In genomic region chr7:149476791-149477190, GRCh38 we compare ENCODE assay signal across 20 cellular contexts. TPM values are rescaled to one million over a fixed set of nuclear protein-coding genes. Genes with fewer than 3 reads are reported as not detected.
A peak's percentile ranks its signal among the peaks of the same experiment; 100 is the strongest.
DNase-seq lines count a peak whose midpoint lies in the region; ATAC-seq and TF ChIP-seq lines count a peak whose summit lies in the region.
"Had no signal": no experiment of that assay in that cellular context is flagged by ENCODE, and none has a peak within 500 bp of the region (broad histone marks: within the 10 kb centered on the region; RNA-seq: fewer than 3 reads in every experiment).

No MANE protein-coding gene starts in this region.

- H3K36me3 ChIP-seq in esophagus muscularis mucosa (peaks cover 49 to 83% (median 72%) of the 10 kb centered on the region in 4 donors), sigmoid colon (peaks cover 24 to 67% (median 43%) of the 10 kb centered on the region in 4 donors), MM.1S (replicated peaks; ENCODE audit: insufficient read depth, low read length) (no peaks in the 10 kb centered on the region; the same call in 1 of the 2 replicates)

- no peaks in the 10 kb centered on the region for H4K20me1 ChIP-seq in MM.1S (ENCODE audit: insufficient read depth, low read length)

- H3K27me3 Mint-ChIP-seq in natural killer cell (ENCODE audit: low read depth in 2 of 2) = no peaks in the 10 kb centered on the region
- no peaks in the 10 kb centered on the region for H3K27me3 Mint-ChIP-seq in natural killer cell treated with Interleukin-12 subunit alpha and Interleukin-12 subunit beta and Interleukin-15 and Interleukin-18, amount 100 ng/mL, for 72 hours
- no peaks in the 10 kb centered on the region for H3K27me3 Mint-ChIP-seq in activated naive CD4-positive, alpha-beta T cell treated with anti-CD3 and anti-CD28 coated beads, Interleukin-2, amount 10 ng/mL, durations not matched to agents 7 days and 5 days
- H3K27me3 Mint-ChIP-seq: CD4-positive, alpha-beta T cell had no signal

- H3K4me1 ChIP-seq in esophagus muscularis mucosa = no peaks in the 10 kb centered on the region
- no peaks in the 10 kb centered on the region for H3K4me1 ChIP-seq in sigmoid colon
- no peaks in the 10 kb centered on the region for H3K4me1 ChIP-seq in MM.1S (ENCODE audit: low read length)
- H3K4me1 ChIP-seq: A549; BLaER1 treated with 17β-estradiol and CSF1 and Interleukin-3, amounts not matched to agents 10 nM and 100 nM had no signal

- H3K4me1 Mint-ChIP-seq in natural killer cell = peaks cover 5 to 17% of the 10 kb centered on the region in 2 donors
- peaks cover 11 to 16% of the 10 kb centered on the region in 2 donors for H3K4me1 Mint-ChIP-seq in natural killer cell treated with Interleukin-12 subunit alpha and Interleukin-12 subunit beta and Interleukin-15 and Interleukin-18, amount 100 ng/mL, for 72 hours (ENCODE audit: low read depth in 2 of 2)
- H3K4me1 Mint-ChIP-seq in activated naive CD4-positive, alpha-beta T cell treated with anti-CD3 and anti-CD28 coated beads, Interleukin-2, amount 10 ng/mL, durations not matched to agents 7 days and 5 days = no peaks in the 10 kb centered on the region

- H3K27ac ChIP-seq in esophagus muscularis mucosa (replicated peaks in 1 of 4) (no peak overlapping the region), sigmoid colon (no peak overlapping the region), MM.1S (ENCODE audit: low read length) (no peak overlapping the region)
- H3K27ac ChIP-seq: A549; BLaER1 treated with 17β-estradiol and CSF1 and Interleukin-3, amounts not matched to agents 10 nM and 100 nM; PC-9; RWPE1 had no signal

- peaks cover 0 to 7% of the 10 kb centered on the region in 2 donors for H3K9me3 Mint-ChIP-seq in natural killer cell
- peaks cover 5% of the 10 kb centered on the region for H3K9me3 Mint-ChIP-seq in natural killer cell treated with Interleukin-12 subunit alpha and Interleukin-12 subunit beta and Interleukin-15 and Interleukin-18, amount 100 ng/mL, for 72 hours
- peaks cover 7% of the 10 kb centered on the region for H3K9me3 Mint-ChIP-seq in activated naive CD4-positive, alpha-beta T cell treated with anti-CD3 and anti-CD28 coated beads, Interleukin-2, amount 10 ng/mL, durations not matched to agents 7 days and 5 days
- H3K9me3 Mint-ChIP-seq: CD4-positive, alpha-beta T cell had no signal

- peak overlapping the region; percentile 48 to 79 for H3K27ac Mint-ChIP-seq in natural killer cell
- no peak overlapping the region for H3K27ac Mint-ChIP-seq in natural killer cell treated with Interleukin-12 subunit alpha and Interleukin-12 subunit beta and Interleukin-15 and Interleukin-18, amount 100 ng/mL, for 72 hours
- H3K27ac Mint-ChIP-seq in activated naive CD4-positive, alpha-beta T cell treated with anti-CD3 and anti-CD28 coated beads, Interleukin-2, amount 10 ng/mL, durations not matched to agents 7 days and 5 days = no peak overlapping the region
- H3K27ac Mint-ChIP-seq: CD4-positive, alpha-beta T cell had no signal

- no peak for TF ChIP-seq POLR2A in esophagus muscularis mucosa (IDR thresholded peaks at IDR 0.05; ENCODE audit: low read depth)
- TF ChIP-seq POLR2A in sigmoid colon (IDR thresholded peaks at IDR 0.05) = no peak

- TF ChIP-seq CTCF in natural killer cell (IDR thresholded peaks at IDR 0.05) (no peak), esophagus muscularis mucosa (IDR thresholded peaks at IDR 0.05) (no peak), sigmoid colon (IDR thresholded peaks at IDR 0.05) (no peak), MM.1S (IDR thresholded peaks at IDR 0.05; ENCODE audit: low read length) (no peak)

- no peak for ATAC-seq in natural killer cell
- ATAC-seq in natural killer cell treated with Interleukin-12 subunit alpha and Interleukin-12 subunit beta and Interleukin-15 and Interleukin-18, amount 100 ng/mL, for 72 hours = no peak
- no peak for ATAC-seq in HG02610 (IDR thresholded peaks at IDR 0.05; ENCODE audit: unreplicated experiment)
- ATAC-seq: A549 had no signal

- peaks cover 13% of the 10 kb centered on the region for H3K36me3 Mint-ChIP-seq in natural killer cell
- H3K36me3 Mint-ChIP-seq in natural killer cell treated with Interleukin-12 subunit alpha and Interleukin-12 subunit beta and Interleukin-15 and Interleukin-18, amount 100 ng/mL, for 72 hours = peaks cover 22% of the 10 kb centered on the region
- peaks cover 58% of the 10 kb centered on the region for H3K36me3 Mint-ChIP-seq in activated naive CD4-positive, alpha-beta T cell treated with anti-CD3 and anti-CD28 coated beads, Interleukin-2, amount 10 ng/mL, durations not matched to agents 7 days and 5 days

- no peak for TF ChIP-seq EP300 in esophagus muscularis mucosa (IDR thresholded peaks at IDR 0.05)
- no peak for TF ChIP-seq EP300 in sigmoid colon (IDR thresholded peaks at IDR 0.05)

- H3K79me2 ChIP-seq in MM.1S (ENCODE audit: low read length) = no peaks in the 10 kb centered on the region

- 94% methylated on average over 12 of the region's 12 CpGs for WGBS in esophagus muscularis mucosa
- 96 to 97% methylated on average over 12 of the region's 12 CpGs for WGBS in sigmoid colon, 2 donors

- intact Hi-C loops in natural killer cell (cut with micrococcal nuclease) (no loop called here), esophagus muscularis mucosa (cut with DNase I) (no loop called here), sigmoid colon (cut with DNase I) (no loop called here)

- H3K4me3 ChIP-seq in esophagus muscularis mucosa = no peak overlapping the region
- no peak overlapping the region for H3K4me3 ChIP-seq in sigmoid colon
- H3K4me3 ChIP-seq in MM.1S (ENCODE audit: low read length) = no peak overlapping the region
- H3K4me3 ChIP-seq: A549; BLaER1 treated with 17β-estradiol and CSF1 and Interleukin-3, amounts not matched to agents 10 nM and 100 nM; PC-9 had no signal

- no peak overlapping the region for H3K4me2 ChIP-seq in MM.1S (ENCODE audit: low read depth, low read length)
- H3K4me2 ChIP-seq: A549; BLaER1 treated with 17β-estradiol and CSF1 and Interleukin-3, amounts not matched to agents 10 nM and 100 nM; PC-9 had no signal

- CTCF ChIA-PET in activated naive CD4-positive, alpha-beta T cell treated with anti-CD3 and anti-CD28 coated beads, Interleukin-2, amount 10 ng/mL, durations not matched to agents 7 days and 5 days (lab: Charles Lee) = no interaction called here

- no peak overlapping the region for H3K4me3 Mint-ChIP-seq in natural killer cell
- H3K4me3 Mint-ChIP-seq in natural killer cell treated with Interleukin-12 subunit alpha and Interleukin-12 subunit beta and Interleukin-15 and Interleukin-18, amount 100 ng/mL, for 72 hours = no peak overlapping the region
- H3K4me3 Mint-ChIP-seq in activated naive CD4-positive, alpha-beta T cell treated with anti-CD3 and anti-CD28 coated beads, Interleukin-2, amount 10 ng/mL, durations not matched to agents 7 days and 5 days = no peak overlapping the region
- H3K4me3 Mint-ChIP-seq: CD4-positive, alpha-beta T cell had no signal

- H3F3A ChIP-seq in MM.1S (ENCODE audit: insufficient read depth, low read length) = no peaks in the 10 kb centered on the region

- no peaks in the 10 kb centered on the region for H3K9me2 ChIP-seq in MM.1S (replicated peaks; ENCODE audit: insufficient read depth, low read length)

- H3K27me3 ChIP-seq in esophagus muscularis mucosa (no peaks in the 10 kb centered on the region), sigmoid colon (no peaks in the 10 kb centered on the region), MM.1S (replicated peaks; ENCODE audit: insufficient read depth, low read length) (no peaks in the 10 kb centered on the region)
- H3K27me3 ChIP-seq: BLaER1 treated with 17β-estradiol and CSF1 and Interleukin-3, amounts not matched to agents 10 nM and 100 nM had no signal

- DNase-seq in natural killer cell = no peak
- no peak for DNase-seq in natural killer cell treated with Interleukin-12 subunit alpha and Interleukin-12 subunit beta and Interleukin-15 and Interleukin-18, amount 100 ng/mL, for 72 hours (ENCODE audit: low spot score)
- DNase-seq in esophagus muscularis mucosa (ENCODE audit: extremely low spot score) = peak; percentile 80
- peak; percentile 54 for DNase-seq in sigmoid colon
- DNase-seq in activated naive CD4-positive, alpha-beta T cell treated with anti-CD3 and anti-CD28 coated beads, Interleukin-2, amount 10 ng/mL, durations not matched to agents 7 days and 5 days = no peak
- no peak for DNase-seq in MM.1S
- DNase-seq: AML-193; CD4-positive, alpha-beta T cell; COR-L47; H7; Kasumi-1; NCI-H2029; NCI-H2227 treated with DMSO at 0.1 percent for 48 hours; NCI-H526 treated with DMSO at 0.1 percent for 48 hours; PC-9; SHP77 had no signal

- H2AFZ ChIP-seq in MM.1S (ENCODE audit: low read length) = no peak overlapping the region
- H2AFZ ChIP-seq: PC-9 had no signal

- no peak overlapping the region for H3K9ac ChIP-seq in MM.1S (ENCODE audit: low read length)
- H3K9ac ChIP-seq: BLaER1 treated with 17β-estradiol and CSF1 and Interleukin-3, amounts not matched to agents 10 nM and 100 nM had no signal

- H3K9me3 ChIP-seq in esophagus muscularis mucosa (peaks cover 0 to 4% (median 0%) of the 10 kb centered on the region in 4 donors), sigmoid colon (no peaks in the 10 kb centered on the region), MM.1S (replicated peaks; ENCODE audit: insufficient read depth, low read length) (no peaks in the 10 kb centered on the region)

RNA-seq across cellular contexts. Expression of gene ZNF777, which starts 15.9 kb away (rescaled TPM):
- 10 to 100 TPM; 14.6 to 18.2 (median 17.2) TPM for total RNA-seq in natural killer cell
- 10 to 100 TPM; 12.8 to 15.6 TPM for total RNA-seq in natural killer cell treated with Interleukin-12 subunit alpha and Interleukin-12 subunit beta and Interleukin-15 and Interleukin-18, amount 100 ng/mL, for 72 hours
- total RNA-seq in esophagus muscularis mucosa = 10 to 100 TPM in 3 of 4 donors, 1 to 10 TPM in 1; 6.6 to 17.4 (median 13.7) TPM
- 1 to 10 TPM; 5.7 to 7.7 (median 6.6) TPM for total RNA-seq in sigmoid colon
- 1 to 10 TPM; 4.2 to 8.8 (median 7.2) TPM for polyA plus RNA-seq in sigmoid colon

RNA-seq across cellular contexts. Expression of gene ZNF746, which starts 20.8 kb away (rescaled TPM):
- total RNA-seq in natural killer cell = 10 to 100 TPM; 41.4 to 48.6 (median 47.3) TPM
- total RNA-seq in natural killer cell treated with Interleukin-12 subunit alpha and Interleukin-12 subunit beta and Interleukin-15 and Interleukin-18, amount 100 ng/mL, for 72 hours = 10 to 100 TPM; 27.2 to 39.2 TPM
- 10 to 100 TPM; 20.9 to 28.7 (median 27.9) TPM for total RNA-seq in esophagus muscularis mucosa
- total RNA-seq in sigmoid colon = 10 to 100 TPM; 16.4 to 18.9 (median 17.7) TPM
- polyA plus RNA-seq in sigmoid colon = 1 to 10 TPM; 4.2 to 9.4 (median 4.4) TPM

Comparison
In these comparisons a context has a peak if more than half of its experiments do, and no peak if none do; other contexts are left out.
1. H3K27ac Mint-ChIP-seq: peak in natural killer cell (2 of 2); none in natural killer cell treated with Interleukin-12 subunit alpha and Interleukin-12 subunit beta and Interleukin-15 and Interleukin-18, amount 100 ng/mL, for 72 hours (0 of 2) and activated naive CD4-positive, alpha-beta T cell treated with anti-CD3 and anti-CD28 coated beads, Interleukin-2, amount 10 ng/mL, durations not matched to agents 7 days and 5 days (single experiment).
2. DNase-seq: peak in esophagus muscularis mucosa (single experiment) and sigmoid colon (single experiment); none in natural killer cell (single experiment), natural killer cell treated with Interleukin-12 subunit alpha and Interleukin-12 subunit beta and Interleukin-15 and Interleukin-18, amount 100 ng/mL, for 72 hours (single experiment), activated naive CD4-positive, alpha-beta T cell treated with anti-CD3 and anti-CD28 coated beads, Interleukin-2, amount 10 ng/mL, durations not matched to agents 7 days and 5 days (single experiment) and MM.1S (single experiment).